Comparison of ENCODE assay signal across 38 cellular contexts in genomic region chr1:245209658-245210415, GRCh38. TPM values are rescaled to one million over a fixed set of nuclear protein-coding genes. Genes with fewer than 3 reads are reported as not detected.
DNase-seq lines count a peak whose midpoint lies in the region; ATAC-seq and TF ChIP-seq lines count a peak whose summit lies in the region.
"Had no signal": no experiment of that assay in that cellular context is flagged by ENCODE, and none has a peak within 500 bp of the region (broad histone marks: within the 10 kb centered on the region; RNA-seq: fewer than 3 reads in every experiment).

No MANE protein-coding gene starts in this region.

- H3K9ac ChIP-seq in endodermal cell (ENCODE audit: extremely low read depth, low read length, poor library complexity, severe bottlenecking): no peak overlapping the region

- intact Hi-C loops in aorta (cut with DNase I): no loop called here

- TF ChIP-seq CTCF in endodermal cell (conservative IDR thresholded peaks at IDR 0.05) (no peak), foreskin fibroblast (IDR thresholded peaks at IDR 0.05; ENCODE audit: low read depth, low read length) (no peak)

- H3K4me1 ChIP-seq in endodermal cell (ENCODE audit: control insufficient read depth, insufficient read depth, low read length) (no peaks in the 10 kb centered on the region), aorta (ENCODE audit: control insufficient read depth in 1 of 2, insufficient read depth in 2 of 2, low read length in 2 of 2) (no peaks in the 10 kb centered on the region)
- H3K4me1 ChIP-seq: adrenal gland, body of pancreas, esophagus muscularis mucosa, foreskin keratinocyte, heart left ventricle, lower lobe of right lung, prostate gland, right lobe of liver, tibial nerve had no signal

- H3K4me1 Mint-ChIP-seq in endodermal cell: peaks cover 14% of the 10 kb centered on the region
- H3K4me1 Mint-ChIP-seq: CD14-positive monocyte, naive B cell had no signal

- H3K9me3 Mint-ChIP-seq in endodermal cell: peaks cover 25% of the 10 kb centered on the region

- H3K36me3 ChIP-seq in endodermal cell (ENCODE audit: control insufficient read depth, insufficient read depth, low read length) (peaks cover 35% of the 10 kb centered on the region), aorta (ENCODE audit: control insufficient read depth in 1 of 2, insufficient read depth in 2 of 2, low read length in 1 of 2) (no peaks in the 10 kb centered on the region)
- H3K36me3 ChIP-seq: adrenal gland, esophagus muscularis mucosa, heart left ventricle, lower lobe of right lung, prostate gland, right lobe of liver, tibial nerve had no signal

- H3K4me3 ChIP-seq in endodermal cell (ENCODE audit: low read length): no peak overlapping the region
- no peak overlapping the region for H3K4me3 ChIP-seq in aorta (ENCODE audit: low read length in 2 of 2)
- H3K4me3 ChIP-seq in foreskin fibroblast (ENCODE audit: low read depth in 1 of 2, low read length in 2 of 2): no peak overlapping the region
- H3K4me3 ChIP-seq: adrenal gland, body of pancreas, esophagus muscularis mucosa, heart left ventricle, lower lobe of right lung, PC-9, prostate gland, right lobe of liver, tibial nerve had no signal

- ATAC-seq in aorta (ENCODE audit: low FRiP score): peak; percentile 9
- ATAC-seq: activated CD8-positive, alpha-beta T cell treated with anti-CD3 and anti-CD28 coated beads for 36 hours; body of pancreas; foreskin keratinocyte; heart left ventricle; lower lobe of right lung had no signal

- H3K36me3 Mint-ChIP-seq in endodermal cell (ENCODE audit: low read depth): peaks cover 49% of the 10 kb centered on the region
- H3K36me3 Mint-ChIP-seq: CD14-positive monocyte had no signal

- 90 to 100% methylated on average over 6 to 13 of the region's 13 CpGs for WGBS in endodermal cell (ENCODE audit: insufficient coverage in 1 of 2, insufficient read length in 1 of 2), 2 experiments
- 86 to 87% methylated on average over 13 of the region's 13 CpGs for WGBS in aorta, 2 donors

- H3K27ac Mint-ChIP-seq in endodermal cell: peak overlapping the region; percentile 4
- H3K27ac Mint-ChIP-seq: activated CD8-positive, alpha-beta T cell treated with anti-CD3 and anti-CD28 coated beads for 36 hours; activated naive CD4-positive, alpha-beta T cell treated with anti-CD3 and anti-CD28 coated beads for 36 hours; naive B cell had no signal

- H3K27me3 ChIP-seq in endodermal cell (ENCODE audit: control insufficient read depth, insufficient read depth, low read length, poor library complexity, severe bottlenecking): no peaks in the 10 kb centered on the region
- H3K27me3 ChIP-seq in aorta (ENCODE audit: control insufficient read depth in 1 of 2, insufficient read depth in 2 of 2, low read length in 1 of 2): no peaks in the 10 kb centered on the region
- H3K27me3 ChIP-seq: adrenal gland, body of pancreas, esophagus muscularis mucosa, foreskin keratinocyte, heart left ventricle, right lobe of liver, tibial nerve had no signal

- H3K27me3 Mint-ChIP-seq in endodermal cell (ENCODE audit: insufficient read depth): peaks cover 3% of the 10 kb centered on the region
- H3K27me3 Mint-ChIP-seq: activated CD8-positive, alpha-beta T cell treated with anti-CD3 and anti-CD28 coated beads for 36 hours had no signal

- H3K27ac ChIP-seq in endodermal cell (ENCODE audit: low read depth, low read length): no peak overlapping the region
- no peak overlapping the region for H3K27ac ChIP-seq in aorta (ENCODE audit: low read depth in 1 of 2, low read length in 2 of 2)
- no peak overlapping the region for H3K27ac ChIP-seq in caudate nucleus (ENCODE audit: low read depth, low read length)
- H3K27ac ChIP-seq: 22Rv1, adrenal gland, body of pancreas, esophagus muscularis mucosa, foreskin keratinocyte, heart left ventricle, lower lobe of right lung, PC-9, prostate gland, right lobe of liver, tibial nerve had no signal

- DNase-seq in NCI-H82 (lab: John Stamatoyannopoulos, UW) (peak; percentile 31), NCI-H82 treated with DMSO at 0.1 percent for 48 hours (lab: John Stamatoyannopoulos, UW; ENCODE audit: unreplicated experiment) (no peak), NCI-H345 (lab: John Stamatoyannopoulos, UW) (peak; percentile 42), endodermal cell (no peak), aorta (no peak), HUDEP-2 (lab: John Stamatoyannopoulos, UW; ENCODE audit: unreplicated experiment in 76 of 76) (no peak), caudate nucleus (lab: John Stamatoyannopoulos, UW) (no peak), foreskin fibroblast (no peak)
- DNase-seq: activated CD8-positive, alpha-beta memory T cell treated with anti-CD3 and anti-CD28 coated beads, Interleukin-2, amount 50 U/mL, for 48 hours; activated CD8-positive, alpha-beta T cell treated with anti-CD3 and anti-CD28 coated beads for 36 hours; activated naive CD4-positive, alpha-beta T cell treated with anti-CD3 and anti-CD28 coated beads for 36 hours; adrenal gland; body of pancreas; Calu3; DMS79; foreskin keratinocyte; GDM1; heart left ventricle; KBM-7; kidney glomerular epithelial cell; lower lobe of right lung; midbrain; naive B cell; NCI-H1092; NCI-H187 treated with DMSO at 0.1 percent for 48 hours; NCI-H226; NK-92 treated with Interleukin-12 subunit alpha and Interleukin-12 subunit beta, amount 100 ng/mL, for 24 hours; occipital lobe; PC-9; right lobe of liver; stimulated activated CD4-positive, alpha-beta T cell treated with anti-CD3 and anti-CD28 coated beads, Interleukin-12 subunit alpha, Interleukin-12 subunit beta, amount 100 ng/mL, for 4 hours; stimulated activated CD4-positive, alpha-beta T cell treated with anti-CD3 and anti-CD28 coated beads, Interleukin-4, amount 100 ng/mL, for 1 hour; SW 1271 had no signal

- H3K9me3 ChIP-seq in endodermal cell (ENCODE audit: control insufficient read depth, low read length): peaks cover 37% of the 10 kb centered on the region
- H3K9me3 ChIP-seq in aorta (ENCODE audit: control insufficient read depth, low read length): peaks cover 10% of the 10 kb centered on the region
- H3K9me3 ChIP-seq: prostate gland had no signal

- H3K4me3 Mint-ChIP-seq in endodermal cell: no peak overlapping the region
- H3K4me3 Mint-ChIP-seq: activated CD8-positive, alpha-beta T cell treated with anti-CD3 and anti-CD28 coated beads for 36 hours; activated naive CD4-positive, alpha-beta T cell treated with anti-CD3 and anti-CD28 coated beads for 36 hours; CD14-positive monocyte; naive B cell had no signal

RNA-seq across cellular contexts. Expression of gene KIF26B, which starts 55.1 kb away (rescaled TPM):
- total RNA-seq in endodermal cell (10 to 100 TPM; 12.3 to 21.0 TPM), aorta (under 1 TPM; 0.48 to 0.58 TPM)
- polyA plus RNA-seq in endodermal cell (2013, experiment 1 of 2): 4.8 TPM
- 5.2 TPM for polyA plus RNA-seq in endodermal cell (2013, experiment 2 of 2)
- under 1 TPM; under 0.01 to 0.13 TPM for polyA plus RNA-seq in aorta

Comparison
In these comparisons a context has a peak if more than half of its experiments do, and no peak if none do; other contexts are left out.
1. DNase-seq: peak in NCI-H82 (single experiment) and NCI-H345 (single experiment); none in NCI-H82 treated with DMSO at 0.1 percent for 48 hours (single experiment), endodermal cell (single experiment), aorta (0 of 2), HUDEP-2 (0 of 76), caudate nucleus (0 of 61) and foreskin fibroblast (0 of 2).
2. RNA of gene KIF26B, which starts 55.1 kb away (total RNA-seq): 12.3 to 21.0 TPM in endodermal cell; 0.48 to 0.58 TPM in aorta; every median in the first group is over 4 times any median in the second.